In the genomic region with DNA sequence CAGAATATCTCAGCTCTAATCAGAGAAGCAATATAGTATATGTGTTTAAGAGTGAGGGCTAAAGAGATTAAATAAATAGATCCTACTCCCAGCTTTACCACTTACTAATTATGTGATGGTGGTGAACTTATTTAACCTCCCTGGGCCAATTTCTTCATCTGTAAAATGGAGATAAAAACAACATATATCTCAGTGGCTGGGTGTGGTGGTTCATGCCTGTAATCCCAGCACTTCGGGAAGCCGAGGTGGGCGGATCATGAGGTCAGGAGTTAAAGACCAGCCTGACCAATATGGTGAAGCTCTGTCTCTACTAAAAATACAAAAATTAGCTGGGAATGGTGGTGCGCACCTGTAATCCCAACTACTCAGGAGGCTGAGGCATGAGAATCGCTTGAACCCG, we compare ENCODE assay signal across 27 cellular contexts.
DNase-seq lines count a peak whose midpoint lies in the region; ATAC-seq, FAIRE-seq and TF ChIP-seq lines count a peak whose summit lies in the region.
"Had no signal": no experiment of that assay in that cellular context is flagged by ENCODE, and none has a peak within 500 bp of the region (broad histone marks: within the 10 kb centered on the region; RNA-seq: fewer than 3 reads in every experiment).

No MANE protein-coding gene starts in this region.

- no TSS peak for BruUV-seq in K562 (replicated peaks; lab: Mats Ljungman, UMichigan)

- TF ChIP-seq EP300 in K562 (IDR thresholded peaks at IDR 0.05; ENCODE audit: low read length): no peak

- H3K4me3 ChIP-seq in K562: no peak overlapping the region
- H3K4me3 ChIP-seq: A549; BLaER1 treated with 17β-estradiol and CSF1 and Interleukin-3, amounts not matched to agents 10 nM and 100 nM; GM12878; GM23248 had no signal

- in situ Hi-C loops in K562 (cut with MboI): no loop called here

- FAIRE-seq in K562 (lab: Jason Lieb, UNC): no peak
- FAIRE-seq: A549, GM12878, GM19239, H1 had no signal

- H2AFZ ChIP-seq in K562 (ENCODE audit: low read depth, low read length): no peak overlapping the region; the same call in 1 of the 2 replicates
- H2AFZ ChIP-seq: GM23248 had no signal

- no peaks in the 10 kb centered on the region for H3K27me3 Mint-ChIP-seq in CD4-positive, alpha-beta T cell

- no peak overlapping the region; the same call in 1 of the 2 replicates for H3K4me2 ChIP-seq in K562 (ENCODE audit: insufficient read depth, low read length)
- H3K4me2 ChIP-seq: A549 had no signal

- H3K27me3 ChIP-seq in K562 (ENCODE audit: control insufficient read depth in 2 of 2, insufficient read depth in 2 of 2, low read length in 2 of 2): no peaks in the 10 kb centered on the region
- no peaks in the 10 kb centered on the region for H3K27me3 ChIP-seq in CD4-positive, alpha-beta T cell (ENCODE audit: control insufficient read depth, insufficient read depth, low read length)
- H3K27me3 ChIP-seq: BE2C; BLaER1 treated with 17β-estradiol and CSF1 and Interleukin-3, amounts not matched to agents 10 nM and 100 nM had no signal

- H3K9me3 Mint-ChIP-seq in CD4-positive, alpha-beta T cell: no peaks in the 10 kb centered on the region

- DNase-seq in D341Med (ENCODE audit: low spot score): peak; percentile 18
- peak in 42 of 76 experiments; percentile 1 to 70 (median 24) for DNase-seq in HUDEP-2 (lab: John Stamatoyannopoulos, UW; ENCODE audit: unreplicated experiment in 76 of 76)
- DNase-seq in OCI-M1 (lab: John Stamatoyannopoulos, UW): peak; percentile 10
- DNase-seq in K562 (ENCODE audit: extremely low read depth in 1 of 4, low spot score in 3 of 4): peak in 1 of 4 experiments; percentile 15
- DNase-seq in NCI-H510A (lab: John Stamatoyannopoulos, UW): no peak
- DNase-seq in amygdala (lab: John Stamatoyannopoulos, UW): no peak
- DNase-seq in CD4-positive, alpha-beta T cell: no peak
- DNase-seq: 8988T; ACHN; AML-193; BE2C; Calu3; CD4-positive, alpha-beta memory T cell; COR-L47; DMS 273 treated with DMSO at 0.1 percent for 48 hours; DMS79; EL; GDM1; GM23248; H7; HCEC 1CT had no signal

- no peak for TF ChIP-seq POLR2A in K562 (conservative IDR thresholded peaks at IDR 0.05)

- no peaks in the 10 kb centered on the region for H3K79me2 ChIP-seq in K562 (ENCODE audit: control insufficient read depth, insufficient read depth, low read length)

- H3K36me3 Mint-ChIP-seq in CD4-positive, alpha-beta T cell (ENCODE audit: low read depth): no peaks in the 10 kb centered on the region
- H3K36me3 Mint-ChIP-seq: CD14-positive monocyte; CD4-positive, alpha-beta memory T cell had no signal

- POLR2A ChIA-PET in K562 (lab: Yijun Ruan, JAX): interaction anchor here (1.3 kb wide), 1 partner anchor 37 kb away, joined by 4 read pairs; no protein-coding TSS in a partner anchor
- POLR2A ChIA-PET in CD4-positive, alpha-beta T cell (lab: Charles Lee): no interaction called here

- TF ChIP-seq RAD21 in K562 (CRISPR knock-in tag; conservative IDR thresholded peaks at IDR 0.05 in 1 of 2, IDR thresholded peaks at IDR 0.05 in 1 of 2): no peak

- H3K27ac ChIP-seq in K562 (ENCODE audit: extremely low read depth, low read depth, low read length): no peak overlapping the region
- H3K27ac ChIP-seq in CD4-positive, alpha-beta T cell (ENCODE audit: low read depth, low read length): no peak overlapping the region
- H3K27ac ChIP-seq: A549; BLaER1 treated with 17β-estradiol and CSF1 and Interleukin-3, amounts not matched to agents 10 nM and 100 nM; GM23248 had no signal

- no peak overlapping the region for H3K9ac ChIP-seq in K562 (ENCODE audit: insufficient read depth in 1 of 2, low read depth in 2 of 2, low read length in 2 of 2)
- H3K9ac ChIP-seq: BLaER1 treated with 17β-estradiol and CSF1 and Interleukin-3, amounts not matched to agents 10 nM and 100 nM; GM23248 had no signal

- H3K4me3 Mint-ChIP-seq in CD4-positive, alpha-beta T cell: no peak overlapping the region
- H3K4me3 Mint-ChIP-seq: CD14-positive monocyte; CD4-positive, alpha-beta memory T cell had no signal

- H3K9me3 ChIP-seq in K562 (replicated peaks; ENCODE audit: control insufficient read depth, insufficient read depth, low read depth, low read length): no peaks in the 10 kb centered on the region
- no peaks in the 10 kb centered on the region for H3K9me3 ChIP-seq in CD4-positive, alpha-beta T cell (ENCODE audit: control insufficient read depth, low read length)
- H3K9me3 ChIP-seq: A549; BE2C; BLaER1 treated with 17β-estradiol and CSF1 and Interleukin-3, amounts not matched to agents 10 nM and 100 nM had no signal

- WGBS in K562 (ENCODE audit: insufficient coverage, low coverage, missing lambda C conversion rate): 48% methylated on average over 5 of the region's 6 CpGs

- CTCF ChIA-PET in K562 (lab: Yijun Ruan, JAX; ENCODE audit: low intra/inter-chr PET ratio): no interaction called here
- CTCF ChIA-PET in CD4-positive, alpha-beta T cell (lab: Charles Lee): no interaction called here

- H3K4me1 ChIP-seq in K562 (replicated peaks in 1 of 2; ENCODE audit: control insufficient read depth in 2 of 2, insufficient read depth in 2 of 2, low read length in 2 of 2): peaks cover 11 to 25% of the 10 kb centered on the region in 2 experiments
- H3K4me1 ChIP-seq: A549, BE2C had no signal

- no peak for ATAC-seq in K562
- ATAC-seq in CD4-positive, alpha-beta T cell (ENCODE audit: poor library complexity): no peak
- ATAC-seq: A549, GM12878 had no signal

- no peaks in the 10 kb centered on the region for H3K9me1 ChIP-seq in K562 (ENCODE audit: control insufficient read depth, insufficient read depth, low read length)

- no peak for TF ChIP-seq CTCF in K562 (IDR thresholded peaks at IDR 0.05 in 2 of 3, conservative IDR thresholded peaks at IDR 0.05 in 1 of 3; ENCODE audit: insufficient read depth in 2 of 3, low read depth in 1 of 3, low read length in 3 of 3)
- TF ChIP-seq CTCF in CD4-positive, alpha-beta T cell (IDR thresholded peaks at IDR 0.05): no peak

- H4K20me1 ChIP-seq in K562 (replicated peaks; ENCODE audit: control insufficient read depth, insufficient read depth, low read length): no peaks in the 10 kb centered on the region
- H4K20me1 ChIP-seq: BLaER1 treated with 17β-estradiol and CSF1 and Interleukin-3, amounts not matched to agents 10 nM and 100 nM had no signal

- intact Hi-C loops in K562 (cut with micrococcal nuclease): no loop called here
- intact Hi-C loops in CD4-positive, alpha-beta T cell (cut with DNase I, micrococcal nuclease): loop anchor here in 1 of 2 experiments (2.0 kb wide), 1 partner anchor 33 kb away; no protein-coding TSS in a partner anchor

- H3K36me3 ChIP-seq in K562 (ENCODE audit: control insufficient read depth, insufficient read depth, low read length): no peaks in the 10 kb centered on the region
- H3K36me3 ChIP-seq: BE2C; BLaER1 treated with 17β-estradiol and CSF1 and Interleukin-3, amounts not matched to agents 10 nM and 100 nM had no signal

- H3K4me1 Mint-ChIP-seq in CD4-positive, alpha-beta T cell (ENCODE audit: low read depth): no peaks in the 10 kb centered on the region
- H3K4me1 Mint-ChIP-seq: CD14-positive monocyte; CD4-positive, alpha-beta memory T cell had no signal

- no peak overlapping the region for H3K27ac Mint-ChIP-seq in CD4-positive, alpha-beta T cell
- H3K27ac Mint-ChIP-seq: CD14-positive monocyte had no signal

TF ChIP-seq in K562, 482 proteins besides CTCF, POLR2A, EP300 and RAD21:
- TF ChIP-seq, protein P1, sequence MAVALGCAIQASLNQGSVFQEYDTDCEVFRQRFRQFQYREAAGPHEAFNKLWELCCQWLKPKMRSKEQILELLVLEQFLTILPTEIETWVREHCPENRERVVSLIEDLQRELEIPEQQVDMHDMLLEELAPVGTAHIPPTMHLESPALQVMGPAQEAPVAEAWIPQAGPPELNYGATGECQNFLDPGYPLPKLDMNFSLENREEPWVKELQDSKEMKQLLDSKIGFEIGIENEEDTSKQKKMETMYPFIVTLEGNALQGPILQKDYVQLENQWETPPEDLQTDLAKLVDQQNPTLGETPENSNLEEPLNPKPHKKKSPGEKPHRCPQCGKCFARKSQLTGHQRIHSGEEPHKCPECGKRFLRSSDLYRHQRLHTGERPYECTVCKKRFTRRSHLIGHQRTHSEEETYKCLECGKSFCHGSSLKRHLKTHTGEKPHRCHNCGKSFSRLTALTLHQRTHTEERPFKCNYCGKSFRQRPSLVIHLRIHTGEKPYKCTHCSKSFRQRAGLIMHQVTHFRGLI (CRISPR knock-in tag; IDR thresholded peaks at IDR 0.05): no peak
- TF ChIP-seq DPF2 (IDR thresholded peaks at IDR 0.05) (0 out of 2 replicates have a peak, but pooled peaks have one; percentile 12), CBFA2T3 (IDR thresholded peaks at IDR 0.05) (peak; percentile 53), TAL1 (IDR thresholded peaks at IDR 0.05) (peak; percentile 27; the same call in 1 of the 2 replicates), NCOR1 (IDR thresholded peaks at IDR 0.05) (peak; percentile 28; the same call in 1 of the 2 replicates), CTBP1 (IDR thresholded peaks at IDR 0.05; ENCODE audit: borderline replicate concordance) (no peak), TCF3 (CRISPR knock-in tag; IDR thresholded peaks at IDR 0.05) (0 out of 2 replicates have a peak, but pooled peaks have one; percentile 9), POLR3A (IDR thresholded peaks at IDR 0.05; ENCODE audit: borderline replicate concordance, extremely low read depth, insufficient read depth, insufficient read length) (no peak), CBFA2T2 (conservative IDR thresholded peaks at IDR 0.05) (0 out of 2 replicates have a peak, but pooled peaks have one; percentile 23), BRD4 (IDR thresholded peaks at IDR 0.05) (no peak)

Comparison
In these comparisons a context has a peak if more than half of its experiments do, and no peak if none do; other contexts are left out.
1. DNase-seq: peak in D341Med (single experiment), HUDEP-2 (42 of 76) and OCI-M1 (single experiment); none in NCI-H510A (single experiment), amygdala (0 of 56) and CD4-positive, alpha-beta T cell (0 of 10).